ENCODE assay signal across 10 cellular contexts in the genomic region with DNA sequence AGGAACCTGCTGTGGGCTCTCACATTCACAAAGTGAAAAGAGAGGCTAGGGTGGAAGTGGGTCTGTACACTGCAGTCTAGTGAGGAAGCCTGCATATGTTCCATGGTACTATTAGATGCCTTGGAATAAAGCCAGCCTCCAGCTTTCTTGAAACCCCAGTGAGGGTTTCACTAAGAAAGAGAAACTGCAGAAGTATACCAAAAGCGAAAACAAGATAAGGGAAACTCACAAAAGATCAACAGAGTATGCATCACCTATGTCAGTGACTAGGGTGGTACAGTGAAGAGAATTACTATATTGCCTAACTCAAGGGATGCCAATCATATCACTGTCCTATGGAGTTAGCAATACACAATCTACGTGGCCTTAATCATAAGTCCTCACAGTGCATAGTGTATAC.
DNase-seq lines count a peak whose midpoint lies in the region; ATAC-seq and TF ChIP-seq lines count a peak whose summit lies in the region.
"Had no signal": no experiment of that assay in that cellular context is flagged by ENCODE, and none has a peak within 500 bp of the region (broad histone marks: within the 10 kb centered on the region; RNA-seq: fewer than 3 reads in every experiment).

No MANE protein-coding gene starts in this region.

- peaks cover 42% of the 10 kb centered on the region for H3K4me1 ChIP-seq in foreskin keratinocyte

- no peaks in the 10 kb centered on the region for H3K27me3 ChIP-seq in foreskin keratinocyte

- H3K27me3 Mint-ChIP-seq in activated T-cell treated with anti-CD3 and anti-CD28 coated beads, Interleukin-2, amount 50 U/mL, for 24 hours: no peaks in the 10 kb centered on the region
- H3K27me3 Mint-ChIP-seq in stimulated activated memory B cell treated with anti-CD40 and anti-IgM and Interleukin-4, amounts not matched to agents 10 μg/mL and 1 μg/mL and 100 μg/mL, for 72 hours: peaks cover 8% of the 10 kb centered on the region

- no peak for TF ChIP-seq CTCF in foreskin keratinocyte (conservative IDR thresholded peaks at IDR 0.05)

- H3K27ac ChIP-seq in foreskin keratinocyte: peak overlapping the region; percentile 25
- H3K27ac ChIP-seq: WERI-Rb-1 had no signal

- H3K4me3 Mint-ChIP-seq in activated T-cell treated with anti-CD3 and anti-CD28 coated beads, Interleukin-2, amount 50 U/mL, for 24 hours: no peak overlapping the region
- no peak overlapping the region for H3K4me3 Mint-ChIP-seq in stimulated activated memory B cell treated with anti-CD40 and anti-IgM and Interleukin-4, amounts not matched to agents 10 μg/mL and 1 μg/mL and 100 μg/mL, for 72 hours

- H3K9me3 Mint-ChIP-seq in activated T-cell treated with anti-CD3 and anti-CD28 coated beads, Interleukin-2, amount 50 U/mL, for 24 hours: peaks cover 2% of the 10 kb centered on the region
- H3K9me3 Mint-ChIP-seq in stimulated activated memory B cell treated with anti-CD40 and anti-IgM and Interleukin-4, amounts not matched to agents 10 μg/mL and 1 μg/mL and 100 μg/mL, for 72 hours: peaks cover 2% of the 10 kb centered on the region

- no peaks in the 10 kb centered on the region for H3K36me3 Mint-ChIP-seq in activated T-cell treated with anti-CD3 and anti-CD28 coated beads, Interleukin-2, amount 50 U/mL, for 24 hours (ENCODE audit: low read depth)
- no peaks in the 10 kb centered on the region for H3K36me3 Mint-ChIP-seq in stimulated activated memory B cell treated with anti-CD40 and anti-IgM and Interleukin-4, amounts not matched to agents 10 μg/mL and 1 μg/mL and 100 μg/mL, for 72 hours

- ATAC-seq in GM21825 (IDR thresholded peaks at IDR 0.05; ENCODE audit: unreplicated experiment) (peak; percentile 89), HG03457 (IDR thresholded peaks at IDR 0.05; ENCODE audit: unreplicated experiment) (peak; percentile 95), foreskin keratinocyte (no peak)
- ATAC-seq in stimulated activated memory B cell treated with anti-CD40 and anti-IgM and Interleukin-4, amounts not matched to agents 10 μg/mL and 1 μg/mL and 100 μg/mL, for 72 hours: no peak

- DNase-seq in activated T-cell treated with anti-CD3 and anti-CD28 coated beads, Interleukin-2, amount 50 U/mL, for 24 hours: no peak
- DNase-seq in activated T-cell treated with anti-CD3 and anti-CD28 coated beads for 4 hours: no peak
- peak in 1 of 2 donors; percentile 17 for DNase-seq in foreskin keratinocyte
- DNase-seq in G401 (ENCODE audit: low spot score): no peak
- DNase-seq in kidney glomerular epithelial cell (lab: John Stamatoyannopoulos, UW): no peak
- DNase-seq: KG1, WERI-Rb-1 had no signal

- in situ Hi-C loops in G401 (cut with HindIII; ENCODE audit: low sequenced_read_pairs): no loop called here

- H3K27ac Mint-ChIP-seq in activated T-cell treated with anti-CD3 and anti-CD28 coated beads, Interleukin-2, amount 50 U/mL, for 24 hours: peak overlapping the region; percentile 16
- no peak overlapping the region for H3K27ac Mint-ChIP-seq in stimulated activated memory B cell treated with anti-CD40 and anti-IgM and Interleukin-4, amounts not matched to agents 10 μg/mL and 1 μg/mL and 100 μg/mL, for 72 hours

- H3K4me1 Mint-ChIP-seq in activated T-cell treated with anti-CD3 and anti-CD28 coated beads, Interleukin-2, amount 50 U/mL, for 24 hours (ENCODE audit: low read depth): peaks cover 34% of the 10 kb centered on the region
- H3K4me1 Mint-ChIP-seq in stimulated activated memory B cell treated with anti-CD40 and anti-IgM and Interleukin-4, amounts not matched to agents 10 μg/mL and 1 μg/mL and 100 μg/mL, for 72 hours: no peaks in the 10 kb centered on the region

Comparison
In these comparisons a context has a peak if more than half of its experiments do, and no peak if none do; other contexts are left out.
1. ATAC-seq: peak in GM21825 (single experiment) and HG03457 (single experiment); none in foreskin keratinocyte (single experiment) and stimulated activated memory B cell treated with anti-CD40 and anti-IgM and Interleukin-4, amounts not matched to agents 10 μg/mL and 1 μg/mL and 100 μg/mL, for 72 hours (single experiment).